ENCODE assay signal across 8 cellular contexts in the genomic region with DNA sequence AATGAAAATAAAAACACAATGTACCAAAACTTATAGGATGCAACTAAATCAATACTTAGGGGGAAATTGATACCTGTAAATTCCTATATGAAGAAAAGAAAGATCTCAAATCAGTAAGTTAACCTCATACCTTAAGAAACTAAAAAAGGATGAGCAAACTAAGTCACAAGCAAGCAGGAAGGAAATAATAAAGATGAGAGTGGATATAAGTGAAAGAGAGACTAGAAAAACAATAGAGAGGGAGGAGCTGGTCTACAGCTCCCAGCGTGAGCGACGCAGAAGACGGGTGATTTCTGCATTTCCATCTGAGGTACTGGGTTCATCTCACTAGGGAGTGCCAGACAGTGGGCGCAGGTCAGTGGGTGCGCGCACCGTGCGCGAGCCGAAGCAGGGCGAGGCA.
DNase-seq lines count a peak whose midpoint lies in the region; ATAC-seq and TF ChIP-seq lines count a peak whose summit lies in the region.
"Not testable (repeated sequence)": the region's sequence is repeated elsewhere in the genome, so short reads cannot be mapped to it uniquely, and the experiment has no call there.

No MANE protein-coding gene starts in this region.

- H3K9me3 Mint-ChIP-seq in activated T-helper 2 cell treated with anti-CD3 and anti-CD28 coated beads, Interferon-gamma antibody, Interleukin-2, Interleukin-4, amounts not matched to agents 10 μg/mL and 5 μg/mL and 100 μg/mL, durations not matched to agents 14 hours and 24 hours and 36 hours; endodermal cell: not testable (repeated sequence)

- intact Hi-C loops in A673 (cut with micrococcal nuclease; ENCODE audit: unreplicated experiment); activated T-helper 2 cell treated with anti-CD3 and anti-CD28 coated beads, Interferon-gamma antibody, Interleukin-2, Interleukin-4, amounts not matched to agents 10 μg/mL and 5 μg/mL and 100 μg/mL, durations not matched to agents 14 hours and 24 hours and 36 hours (cut with micrococcal nuclease): not testable (repeated sequence)

- not testable (repeated sequence) for H3K36me3 Mint-ChIP-seq in activated T-helper 2 cell treated with anti-CD3 and anti-CD28 coated beads, Interferon-gamma antibody, Interleukin-2, Interleukin-4, amounts not matched to agents 10 μg/mL and 5 μg/mL and 100 μg/mL, durations not matched to agents 14 hours and 24 hours and 36 hours (ENCODE audit: low read depth); endodermal cell (ENCODE audit: low read depth)

- WGBS in endodermal cell (ENCODE audit: insufficient coverage in 1 of 2, insufficient read length in 1 of 2), 2 experiments: 6% methylated on average over 4 of the region's 12 CpGs; no CpG with 5 or more reads in 1 of the 2 experiments
- 0% methylated on average over 3 of the region's 12 CpGs for WGBS in mesenchymal stem cell

- not testable (repeated sequence) for H3K79me1 ChIP-seq in mesenchymal stem cell (replicated peaks; ENCODE audit: low read length, poor library complexity, severe bottlenecking)

- H3K27me3 Mint-ChIP-seq in activated T-helper 2 cell treated with anti-CD3 and anti-CD28 coated beads, Interferon-gamma antibody, Interleukin-2, Interleukin-4, amounts not matched to agents 10 μg/mL and 5 μg/mL and 100 μg/mL, durations not matched to agents 14 hours and 24 hours and 36 hours (ENCODE audit: low read depth): peaks cover 10% of the 10 kb centered on the region
- not testable (repeated sequence) for H3K27me3 Mint-ChIP-seq in endodermal cell (ENCODE audit: insufficient read depth)

- not testable (repeated sequence) for H3K27ac ChIP-seq in A673 (ENCODE audit: low read depth, low read length, poor library complexity, severe bottlenecking); endodermal cell (ENCODE audit: low read depth, low read length); mesenchymal stem cell (ENCODE audit: low read length, poor library complexity, severe bottlenecking)

- H3K18ac ChIP-seq in mesenchymal stem cell (ENCODE audit: low read depth in 1 of 2, low read length in 2 of 2): not testable (repeated sequence)

- H3K4me3 ChIP-seq in A673 (ENCODE audit: low read depth, low read length, poor library complexity, severe bottlenecking) (peak overlapping the region; percentile 29), HFF-Myc (replicated peaks; ENCODE audit: low read depth, low read length) (0 out of 2 replicates have a peak overlapping the region, but pooled peaks have one; percentile 24), NT2/D1 (ENCODE audit: insufficient read length, low read depth) (peak overlapping the region; percentile 45), endodermal cell (ENCODE audit: low read length) (peak overlapping the region; percentile 64), mesenchymal stem cell (ENCODE audit: insufficient read depth in 1 of 2, low read depth in 1 of 2, low read length in 2 of 2) (peak overlapping the region in 1 of 2 experiments; percentile 66)

- not testable (repeated sequence) for H3K36me3 ChIP-seq in A673 (ENCODE audit: insufficient read depth, low read length, poor library complexity, severe bottlenecking); NT2/D1 (ENCODE audit: insufficient read depth, insufficient read length, low read length); endodermal cell (ENCODE audit: control insufficient read depth, insufficient read depth, low read length); mesenchymal stem cell (ENCODE audit: control insufficient read depth in 1 of 2, insufficient read depth in 2 of 2, low read depth in 1 of 2, low read length in 2 of 2)

- H3K14ac ChIP-seq in mesenchymal stem cell (ENCODE audit: low read length in 2 of 2): not testable (repeated sequence)

- not testable (repeated sequence) for H3K27ac Mint-ChIP-seq in activated T-helper 2 cell treated with anti-CD3 and anti-CD28 coated beads, Interferon-gamma antibody, Interleukin-2, Interleukin-4, amounts not matched to agents 10 μg/mL and 5 μg/mL and 100 μg/mL, durations not matched to agents 14 hours and 24 hours and 36 hours
- H3K27ac Mint-ChIP-seq in endodermal cell: peak overlapping the region; percentile 87

- H2BK5ac ChIP-seq in mesenchymal stem cell (ENCODE audit: low read depth, low read length, poor library complexity, severe bottlenecking): not testable (repeated sequence)

- H2BK15ac ChIP-seq in mesenchymal stem cell (ENCODE audit: low read depth, poor library complexity, severe bottlenecking): not testable (repeated sequence)

- H2AK5ac ChIP-seq in mesenchymal stem cell (ENCODE audit: low read length, severe bottlenecking): not testable (repeated sequence)

- CTCF ChIA-PET in A673 (lab: Charles Lee): not testable (repeated sequence)

- H3K4me1 ChIP-seq in A673 (ENCODE audit: insufficient read depth, low read length, poor library complexity, severe bottlenecking); NT2/D1 (ENCODE audit: insufficient read depth, insufficient read length); endodermal cell (ENCODE audit: control insufficient read depth, insufficient read depth, low read length); mesenchymal stem cell (ENCODE audit: control insufficient read depth, insufficient read depth, low read depth, low read length): not testable (repeated sequence)

- DNase-seq in A673 (ENCODE audit: low spot score); HFF-Myc (ENCODE audit: extremely low read depth, low read depth); NT2/D1 (ENCODE audit: low read depth, low spot score); activated T-helper 2 cell treated with anti-CD3 and anti-CD28 coated beads, Interferon-gamma antibody, Interleukin-2, Interleukin-4, amounts not matched to agents 10 μg/mL and 5 μg/mL and 100 μg/mL, durations not matched to agents 14 hours and 24 hours and 36 hours (ENCODE audit: low spot score); endodermal cell; mesenchymal stem cell: not testable (repeated sequence)

- peaks cover 11% of the 10 kb centered on the region for H3K4me1 Mint-ChIP-seq in activated T-helper 2 cell treated with anti-CD3 and anti-CD28 coated beads, Interferon-gamma antibody, Interleukin-2, Interleukin-4, amounts not matched to agents 10 μg/mL and 5 μg/mL and 100 μg/mL, durations not matched to agents 14 hours and 24 hours and 36 hours (ENCODE audit: low read depth)
- H3K4me1 Mint-ChIP-seq in endodermal cell: not testable (repeated sequence)

- H2AFZ ChIP-seq in mesenchymal stem cell (ENCODE audit: low read depth, low read length): not testable (repeated sequence)

- not testable (repeated sequence) for H4K91ac ChIP-seq in mesenchymal stem cell (ENCODE audit: low read length)

- H3K4me2 ChIP-seq in mesenchymal stem cell (ENCODE audit: low read length, poor library complexity, severe bottlenecking): not testable (repeated sequence)

- BruUV-seq in A673 (replicated peaks; lab: Mats Ljungman, UMichigan): not testable (repeated sequence)

- not testable (repeated sequence) for H3K27me3 ChIP-seq in A673 (replicated peaks; ENCODE audit: insufficient read depth, low read depth, low read length, poor library complexity); NT2/D1 (ENCODE audit: insufficient read depth, insufficient read length); endodermal cell (ENCODE audit: control insufficient read depth, insufficient read depth, low read length, poor library complexity, severe bottlenecking); mesenchymal stem cell (ENCODE audit: control insufficient read depth in 1 of 2, insufficient read depth in 1 of 2, low read length in 2 of 2)

- not testable (repeated sequence) for H3K23ac ChIP-seq in mesenchymal stem cell (ENCODE audit: low read length in 2 of 2)

- not testable (repeated sequence) for H4K8ac ChIP-seq in mesenchymal stem cell (ENCODE audit: low read length)

- not testable (repeated sequence) for H2BK120ac ChIP-seq in mesenchymal stem cell (ENCODE audit: low read depth, low read length)

- not testable (repeated sequence) for TF ChIP-seq CTCF in A673 (conservative IDR thresholded peaks at IDR 0.05; ENCODE audit: low read depth, low read length); HFF-Myc (IDR thresholded peaks at IDR 0.05; ENCODE audit: low read depth, low read length, missing control alignments); endodermal cell (conservative IDR thresholded peaks at IDR 0.05)

- H2BK12ac ChIP-seq in mesenchymal stem cell (ENCODE audit: low read length in 2 of 2): not testable (repeated sequence)

- not testable (repeated sequence) for H3K9me3 ChIP-seq in A673 (ENCODE audit: low read depth, low read length, poor library complexity, severe bottlenecking); NT2/D1 (ENCODE audit: insufficient read depth, low read length); endodermal cell (ENCODE audit: control insufficient read depth, low read length); mesenchymal stem cell (ENCODE audit: control insufficient read depth, low read length)

- peak overlapping the region; percentile 82 for H3K4me3 Mint-ChIP-seq in activated T-helper 2 cell treated with anti-CD3 and anti-CD28 coated beads, Interferon-gamma antibody, Interleukin-2, Interleukin-4, amounts not matched to agents 10 μg/mL and 5 μg/mL and 100 μg/mL, durations not matched to agents 14 hours and 24 hours and 36 hours (ENCODE audit: low read depth)
- peak overlapping the region; percentile 73 for H3K4me3 Mint-ChIP-seq in endodermal cell

- H3K4ac ChIP-seq in mesenchymal stem cell (ENCODE audit: low read depth in 1 of 2, low read length in 2 of 2): not testable (repeated sequence)

- ATAC-seq in GM19043 (IDR thresholded peaks at IDR 0.05; ENCODE audit: low read depth, unreplicated experiment): peak; percentile 67
- peak; percentile 85 for ATAC-seq in HG03442 (IDR thresholded peaks at IDR 0.05; ENCODE audit: unreplicated experiment)

- POLR2A ChIA-PET in A673 (lab: Charles Lee; ENCODE audit: low non-redundant PET): not testable (repeated sequence)

- H3K9ac ChIP-seq in NT2/D1 (ENCODE audit: insufficient read length, low read depth); endodermal cell (ENCODE audit: extremely low read depth, low read length, poor library complexity, severe bottlenecking): not testable (repeated sequence)
- H3K9ac ChIP-seq in mesenchymal stem cell (ENCODE audit: low read length): peak overlapping the region; percentile 59
